8 cellular contexts compared by ENCODE assay signal in the genomic region with DNA sequence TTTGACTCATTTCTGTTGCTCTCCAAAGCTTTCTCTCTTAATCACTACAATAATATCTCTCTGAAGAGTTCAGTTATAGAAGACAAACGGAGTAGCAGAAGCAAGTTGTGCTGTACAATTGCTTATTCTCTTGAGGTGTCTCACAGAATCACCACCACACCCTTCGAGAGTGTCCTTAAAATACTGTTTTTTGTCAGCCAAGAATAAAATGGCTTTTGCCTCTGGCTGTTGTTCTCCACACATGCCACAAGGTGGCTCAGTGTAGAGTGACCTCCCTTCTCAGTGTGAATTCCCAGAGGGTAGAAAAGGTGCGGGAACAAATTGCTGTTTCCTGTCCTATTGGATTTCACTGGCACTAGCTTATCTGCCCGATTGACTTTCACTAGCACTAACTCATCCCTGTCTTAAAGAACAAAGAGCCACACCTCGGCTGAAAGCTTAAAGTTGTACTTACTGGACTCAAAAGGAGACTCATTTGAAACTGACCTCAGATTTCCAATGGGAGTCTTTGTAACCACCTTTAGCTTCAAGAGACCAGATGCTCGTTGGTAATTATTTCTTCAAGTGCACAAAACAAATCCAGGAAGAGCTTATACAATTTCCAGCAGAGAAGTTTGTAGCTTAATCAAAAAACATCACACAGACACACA.
A peak's percentile ranks its signal among the peaks of the same experiment; 100 is the strongest.
DNase-seq lines count a peak whose midpoint lies in the region; ATAC-seq and TF ChIP-seq lines count a peak whose summit lies in the region.

No MANE protein-coding gene starts in this region.

- peak overlapping the region; percentile 7; the same call in 1 of the 2 replicates for H3K9ac ChIP-seq in OCI-LY3 (ENCODE audit: low read length)

- H3K9me3 ChIP-seq in BE2C (no peaks in the 10 kb centered on the region), OCI-LY3 (ENCODE audit: insufficient read depth, low read length) (no peaks in the 10 kb centered on the region), right atrium auricular region (no peaks in the 10 kb centered on the region), gastrocnemius medialis (no peaks in the 10 kb centered on the region)

- no peak overlapping the region for H3K4me3 ChIP-seq in BE2C (ENCODE audit: low read depth, low read length)
- peak overlapping the region; percentile 41 for H3K4me3 ChIP-seq in OCI-LY3 (ENCODE audit: low read length)
- no peak overlapping the region for H3K4me3 ChIP-seq in right atrium auricular region
- H3K4me3 ChIP-seq in gastrocnemius medialis, result no peak overlapping the region

- no peaks in the 10 kb centered on the region for H3K79me2 ChIP-seq in OCI-LY3 (ENCODE audit: low read length)

- H3K4me2 ChIP-seq in OCI-LY3 (ENCODE audit: low read length), result peak overlapping the region; percentile 66

- TF ChIP-seq POLR2A in gastrocnemius medialis (IDR thresholded peaks at IDR 0.05), result no peak

- H3K36me3 ChIP-seq in BE2C (no peaks in the 10 kb centered on the region), OCI-LY3 (replicated peaks; ENCODE audit: low read depth, low read length) (no peaks in the 10 kb centered on the region), right atrium auricular region (no peaks in the 10 kb centered on the region), gastrocnemius medialis (no peaks in the 10 kb centered on the region)

- ATAC-seq in GM18907 (IDR thresholded peaks at IDR 0.05; ENCODE audit: unreplicated experiment), result peak; percentile 59
- peak; percentile 59 for ATAC-seq in HG03520 (IDR thresholded peaks at IDR 0.05; ENCODE audit: unreplicated experiment)
- ATAC-seq in gastrocnemius medialis, result peak in 1 of 2 donors; percentile 45

- H3K27me3 ChIP-seq in BE2C (no peaks in the 10 kb centered on the region), OCI-LY3 (ENCODE audit: low read depth, low read length) (peaks cover 24% of the 10 kb centered on the region), right atrium auricular region (no peaks in the 10 kb centered on the region), gastrocnemius medialis (no peaks in the 10 kb centered on the region)

- intact Hi-C loops in gastrocnemius medialis (cut with DNase I; ENCODE audit: low total_unique reads), result no loop called here

- peak; percentile 65 for TF ChIP-seq CTCF in BE2C (IDR thresholded peaks at IDR 0.05; ENCODE audit: low read depth, low read length)
- peak; percentile 97 for TF ChIP-seq CTCF in OCI-LY3 (IDR thresholded peaks at IDR 0.05; ENCODE audit: low read depth, low read length)
- TF ChIP-seq CTCF in right atrium auricular region (IDR thresholded peaks at IDR 0.05), result peak; percentile 38 to 73
- peak in 4 of 5 experiments; percentile 27 to 46 (median 32) for TF ChIP-seq CTCF in gastrocnemius medialis (IDR thresholded peaks at IDR 0.05 in 4 of 5, conservative IDR thresholded peaks at IDR 0.05 in 1 of 5)

- H2AFZ ChIP-seq in OCI-LY3 (ENCODE audit: low read depth, low read length), result peak overlapping the region; percentile 93

- H4K20me1 ChIP-seq in OCI-LY3 (ENCODE audit: insufficient read depth, low read length), result no peaks in the 10 kb centered on the region

- in situ Hi-C loops in gastrocnemius medialis (cut with MboI; ENCODE audit: low sequenced_read_pairs in 4 of 4), result loop anchor here in 1 of 4 donors (25.0 kb wide), 1 partner anchor 203 kb away; no protein-coding TSS in a partner anchor

- H3K27ac ChIP-seq in OCI-LY3 (ENCODE audit: low read length), result no peak overlapping the region
- H3K27ac ChIP-seq in right atrium auricular region, result no peak overlapping the region
- no peak overlapping the region for H3K27ac ChIP-seq in gastrocnemius medialis

- H3K4me1 ChIP-seq in BE2C (no peaks in the 10 kb centered on the region), OCI-LY3 (ENCODE audit: low read length) (peaks cover 24% of the 10 kb centered on the region), right atrium auricular region (no peaks in the 10 kb centered on the region), gastrocnemius medialis (peaks cover 0 to 3% of the 10 kb centered on the region in 2 donors)

- DNase-seq in BE2C (peak; percentile 8), right atrium auricular region (ENCODE audit: low spot score) (no peak), gastrocnemius medialis (no peak), dedifferentiated amniotic fluid mesenchymal stem cell (ENCODE audit: extremely low spot score) (no peak)
- DNase-seq in activated effector memory CD4-positive, alpha-beta T cell treated with Interleukin-2 at 50 U/mL for 16 hours, result peak; percentile 7

Comparison
In these comparisons a context has a peak if more than half of its experiments do, and no peak if none do; other contexts are left out.
1. DNase-seq: peak in BE2C (single experiment) and activated effector memory CD4-positive, alpha-beta T cell treated with Interleukin-2 at 50 U/mL for 16 hours (single experiment); none in right atrium auricular region (single experiment), gastrocnemius medialis (0 of 2) and dedifferentiated amniotic fluid mesenchymal stem cell (single experiment).
2. CTCF ChIP-seq: peak in every context shown above with its lines; median percentile 97 in OCI-LY3; 65 in BE2C; 56 in right atrium auricular region; 32 in gastrocnemius medialis.